Comparison of ENCODE assay signal across 9 cellular contexts in the genomic region with DNA sequence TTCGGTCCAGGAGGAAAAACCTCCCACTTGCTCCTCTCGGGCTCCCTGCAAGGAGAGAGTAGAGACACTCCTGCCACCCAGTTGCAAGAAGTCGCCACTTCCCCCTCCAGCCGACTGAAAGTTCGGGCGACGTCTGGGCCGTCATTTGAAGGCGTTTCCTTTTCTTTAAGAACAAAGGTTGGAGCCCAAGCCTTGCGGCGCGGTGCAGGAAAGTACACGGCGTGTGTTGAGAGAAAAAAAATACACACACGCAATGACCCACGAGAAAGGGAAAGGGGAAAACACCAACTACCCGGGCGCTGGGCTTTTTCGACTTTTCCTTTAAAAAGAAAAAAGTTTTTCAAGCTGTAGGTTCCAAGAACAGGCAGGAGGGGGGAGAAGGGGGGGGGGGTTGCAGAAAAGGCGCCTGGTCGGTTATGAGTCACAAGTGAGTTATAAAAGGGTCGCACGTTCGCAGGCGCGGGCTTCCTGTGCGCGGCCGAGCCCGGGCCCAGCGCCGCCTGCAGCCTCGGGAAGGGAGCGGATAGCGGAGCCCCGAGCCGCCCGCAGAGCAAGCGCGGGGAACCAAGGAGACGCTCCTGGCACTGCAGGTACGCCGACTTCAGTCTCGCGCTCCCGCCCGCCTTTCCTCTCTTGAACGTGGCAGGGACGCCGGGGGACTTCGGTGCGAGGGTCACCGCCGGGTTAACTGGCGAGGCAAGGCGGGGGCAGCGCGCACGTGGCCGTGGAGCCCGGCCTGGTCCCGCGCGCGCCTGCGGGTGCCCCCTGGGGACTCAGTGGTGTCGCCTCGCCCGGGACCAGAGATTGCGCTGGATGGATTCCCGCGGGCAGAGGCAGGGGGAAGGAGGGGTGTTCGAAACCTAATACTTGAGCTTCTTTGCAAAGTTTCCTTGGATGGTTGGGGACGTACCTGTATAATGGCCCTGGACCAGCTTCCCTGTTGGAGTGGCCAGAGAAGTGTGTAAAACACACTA. TPM values are rescaled to one million over a fixed set of nuclear protein-coding genes. Genes with fewer than 3 reads are reported as not detected.
DNase-seq lines count a peak whose midpoint lies in the region; ATAC-seq and TF ChIP-seq lines count a peak whose summit lies in the region.
"Had no signal": no experiment of that assay in that cellular context is flagged by ENCODE, and none has a peak within 500 bp of the region (broad histone marks: within the 10 kb centered on the region; RNA-seq: fewer than 3 reads in every experiment).

No MANE protein-coding gene starts in this region.

- H3K27me3 Mint-ChIP-seq in Caco-2 (ENCODE audit: insufficient read depth, unreplicated experiment) (no peaks in the 10 kb centered on the region), activated B cell treated with CpG ODN at 0.5 μM for 24 hours (no peaks in the 10 kb centered on the region)
- no peaks in the 10 kb centered on the region for H3K27me3 Mint-ChIP-seq in central memory CD8-positive, alpha-beta T cell

- peak overlapping the region; percentile 65 for H3K4me3 Mint-ChIP-seq in Caco-2 (ENCODE audit: unreplicated experiment)
- H3K4me3 Mint-ChIP-seq in activated B cell treated with CpG ODN at 0.5 μM for 24 hours = peak overlapping the region; percentile 92
- peak overlapping the region; percentile 94 for H3K4me3 Mint-ChIP-seq in central memory CD8-positive, alpha-beta T cell

- peak; percentile 42 to 51 for DNase-seq in Caco-2
- DNase-seq in activated B cell treated with CpG ODN at 0.5 μM for 24 hours = peak; percentile 73
- DNase-seq in central memory CD8-positive, alpha-beta T cell (ENCODE audit: low spot score in 2 of 2) = peak; percentile 29 to 35
- DNase-seq in left lung = peak; percentile 74 to 86
- peak; percentile 16 to 83 (median 57) for DNase-seq in stimulated activated CD4-positive, alpha-beta T cell treated with anti-CD3 and anti-CD28 coated beads, TNF-alpha, amount 100 ng/mL, for 1 hour (ENCODE audit: low read depth in 3 of 3, low spot score in 1 of 3)
- DNase-seq in NCI-H187 treated with DMSO at 0.1 percent for 48 hours (lab: John Stamatoyannopoulos, UW) = no peak

- H3K27ac ChIP-seq in HUES64 (ENCODE audit: low read depth, low read length) (no peak overlapping the region), left lung (peak overlapping the region; percentile 50 to 76)
- H3K27ac ChIP-seq: SK-N-MC had no signal

- no peaks in the 10 kb centered on the region for H3K27me3 ChIP-seq in Caco-2 (replicated peaks; ENCODE audit: control insufficient read depth, insufficient read depth, low read length)
- peaks cover 33% of the 10 kb centered on the region for H3K27me3 ChIP-seq in HUES64 (ENCODE audit: insufficient read depth, low read length)
- H3K27me3 ChIP-seq in left lung = peaks cover 0 to 9% of the 10 kb centered on the region in 2 donors

- H3K9ac ChIP-seq in HUES64 (ENCODE audit: low read depth, low read length) = peak overlapping the region; percentile 74

- CTCF ChIA-PET in Caco-2 (lab: Charles Lee) (no interaction called here), activated B cell treated with CpG ODN at 0.5 μM for 24 hours (lab: Charles Lee) (interaction anchor here (0.6 to 3.0 kb wide), 8 partner anchors 11 to 385 kb away, joined by 3 to 15 read pairs (median 5); no protein-coding TSS in a partner anchor)

- H3K36me3 ChIP-seq in Caco-2 (ENCODE audit: control insufficient read depth, insufficient read depth, low read length) = no peaks in the 10 kb centered on the region
- no peaks in the 10 kb centered on the region; the same call in 1 of the 2 replicates for H3K36me3 ChIP-seq in HUES64 (ENCODE audit: insufficient read depth, low read length)
- H3K36me3 ChIP-seq in left lung = peaks cover 0 to 6% of the 10 kb centered on the region in 2 donors

- no peaks in the 10 kb centered on the region for H3K9me3 Mint-ChIP-seq in Caco-2 (ENCODE audit: unreplicated experiment)
- H3K9me3 Mint-ChIP-seq in activated B cell treated with CpG ODN at 0.5 μM for 24 hours = no peaks in the 10 kb centered on the region
- H3K9me3 Mint-ChIP-seq in central memory CD8-positive, alpha-beta T cell = no peaks in the 10 kb centered on the region

- POLR2A ChIA-PET in Caco-2 (lab: Charles Lee) (no interaction called here), activated B cell treated with CpG ODN at 0.5 μM for 24 hours (lab: Charles Lee) (interaction anchor here (0.5 to 5.1 kb wide), 25 partner anchors 9 to 557 kb away, joined by 3 to 88 read pairs (median 5); no protein-coding TSS in a partner anchor)

- BruUV-seq in Caco-2 (replicated peaks; lab: Mats Ljungman, UMichigan) = no TSS peak

- no peaks in the 10 kb centered on the region for H3K36me3 Mint-ChIP-seq in Caco-2 (ENCODE audit: insufficient read depth, unreplicated experiment)
- peaks cover 52% of the 10 kb centered on the region for H3K36me3 Mint-ChIP-seq in activated B cell treated with CpG ODN at 0.5 μM for 24 hours (ENCODE audit: low read depth)
- H3K36me3 Mint-ChIP-seq in central memory CD8-positive, alpha-beta T cell (ENCODE audit: insufficient read depth) = peaks cover 13% of the 10 kb centered on the region

- intact Hi-C loops in Caco-2 (cut with micrococcal nuclease; ENCODE audit: unreplicated experiment) = loop anchor here (5.0 kb wide), 1 partner anchor 140 kb away; no protein-coding TSS in a partner anchor
- intact Hi-C loops in activated B cell treated with CpG ODN at 0.5 μM for 24 hours (cut with micrococcal nuclease) = loop anchor here (1.0 to 5.0 kb wide), 11 partner anchors 11 to 665 kb away; a partner anchor contains a TSS
- intact Hi-C loops in left lung (cut with DNase I) = no loop called here

- H3K9me3 ChIP-seq in Caco-2 (no peaks in the 10 kb centered on the region), HUES64 (ENCODE audit: insufficient read depth, low read depth, low read length) (no peaks in the 10 kb centered on the region), left lung (no peaks in the 10 kb centered on the region)

- TF ChIP-seq CTCF in Caco-2 (IDR thresholded peaks at IDR 0.05; ENCODE audit: insufficient read depth in 1 of 2, low read depth in 1 of 2, low read length in 1 of 2, severe bottlenecking in 1 of 2, unreplicated experiment in 1 of 2) (no peak), activated B cell treated with CpG ODN at 0.5 μM for 24 hours (IDR thresholded peaks at IDR 0.05) (no peak), left lung (IDR thresholded peaks at IDR 0.05) (no peak)

- H3K4me1 ChIP-seq in Caco-2 (0 out of 2 replicates have a peak, but pooled peaks cover 4% of the 10 kb centered on the region), HUES64 (ENCODE audit: insufficient read depth, low read length) (no peaks in the 10 kb centered on the region), left lung (peaks cover 0 to 36% of the 10 kb centered on the region in 2 donors)

- WGBS in HUES64 = 3% methylated on average over 74 of the region's 74 CpGs

- H3K4me3 ChIP-seq in Caco-2 (ENCODE audit: low read depth, low read length) = peak overlapping the region; percentile 55
- H3K4me3 ChIP-seq in HUES64 (ENCODE audit: low read length) = peak overlapping the region; percentile 64
- peak overlapping the region; percentile 47 to 52 for H3K4me3 ChIP-seq in left lung
- H3K4me3 ChIP-seq: SK-N-MC had no signal

- H3K4me1 Mint-ChIP-seq in Caco-2 (ENCODE audit: low read depth, unreplicated experiment) (peaks cover 5% of the 10 kb centered on the region), activated B cell treated with CpG ODN at 0.5 μM for 24 hours (peaks cover 60% of the 10 kb centered on the region)
- peaks cover 63% of the 10 kb centered on the region for H3K4me1 Mint-ChIP-seq in central memory CD8-positive, alpha-beta T cell

- ATAC-seq in GM21515 (IDR thresholded peaks at IDR 0.05; ENCODE audit: unreplicated experiment) (peak; percentile 36), activated B cell treated with CpG ODN at 0.5 μM for 24 hours (ENCODE audit: low read depth) (peak; percentile 70), left lung (peak; percentile 75)
- ATAC-seq in central memory CD8-positive, alpha-beta T cell (replicated peaks; ENCODE audit: extremely low read depth, poor library complexity, severe bottlenecking) = peak; percentile 52

- H3K27ac Mint-ChIP-seq in Caco-2 (ENCODE audit: unreplicated experiment) (no peak overlapping the region), activated B cell treated with CpG ODN at 0.5 μM for 24 hours (peak overlapping the region; percentile 95)
- H3K27ac Mint-ChIP-seq in central memory CD8-positive, alpha-beta T cell (ENCODE audit: low read depth) = peak overlapping the region; percentile 92

RNA-seq across cellular contexts. Expression of a gene that starts 45.3 kb away (rescaled TPM):
- total RNA-seq in Caco-2 (2022) (37.3 and 39.8 TPM in 2 replicates), activated B cell treated with CpG ODN at 0.5 μM for 24 hours (43.6 and 46.3 TPM in 2 replicates), left lung (10 to 100 TPM; 21.3 to 23.7 TPM)
- 45.0 TPM for polyA plus RNA-seq in HUES64 (2013, experiment 1 of 2)
- 52.1 TPM for polyA plus RNA-seq in HUES64 (2013, experiment 2 of 2)

Comparison
In these comparisons a context has a peak if more than half of its experiments do, and no peak if none do; other contexts are left out.
1. intact Hi-C loops: an anchor here in Caco-2 (5.0 kb wide) and activated B cell treated with CpG ODN at 0.5 μM for 24 hours (1.0 to 5.0 kb wide); none called in left lung.